ENCODE assay signal across 19 cellular contexts in genomic region chr4:78818530-78818929, GRCh38.
"Had no signal": no experiment of that assay in that cellular context is flagged by ENCODE, and none has a peak within 500 bp of the region (broad histone marks: within the 10 kb centered on the region; RNA-seq: fewer than 3 reads in every experiment).

No MANE protein-coding gene starts in this region.

- H3K27ac ChIP-seq: colonic mucosa, gastrocnemius medialis, heart right ventricle, left ventricle myocardium inferior, lower lobe of right lung, neutrophil, sigmoid colon, skin epidermis, stomach, thoracic aorta had no signal

- DNase-seq: colonic mucosa; effector CD4-positive, alpha-beta T cell; gastrocnemius medialis; heart right ventricle; hypothalamus; left ventricle myocardium inferior; lower lobe of right lung; naive thymus-derived CD4-positive, alpha-beta T cell; nephron progenitor cell; sigmoid colon; stimulated activated CD4-positive, alpha-beta T cell treated with anti-CD3 and anti-CD28 coated beads, Interleukin-2, amount 100 ng/mL, for 24 hours; stimulated activated CD4-positive, alpha-beta T cell treated with anti-CD3 and anti-CD28 coated beads, Interleukin-4, amount 100 ng/mL, for 4 hours; stimulated activated naive CD4-positive, alpha-beta T cell; stomach; trophoblast cell had no signal

- ATAC-seq: esophagus mucosa; gastrocnemius medialis; heart right ventricle; lower lobe of right lung; naive thymus-derived CD4-positive, alpha-beta T cell had no signal

- H3K4me3 Mint-ChIP-seq: naive thymus-derived CD4-positive, alpha-beta T cell; nephron progenitor cell had no signal

- H3K27me3 Mint-ChIP-seq: naive thymus-derived CD4-positive, alpha-beta T cell had no signal

- H3K4me3 ChIP-seq: colonic mucosa, gastrocnemius medialis, heart right ventricle, left ventricle myocardium inferior, lower lobe of right lung, sigmoid colon, skin epidermis, stomach, thoracic aorta had no signal

- H3K27ac Mint-ChIP-seq: naive thymus-derived CD4-positive, alpha-beta T cell; nephron progenitor cell had no signal

- H3K9me3 ChIP-seq: colonic mucosa, gastrocnemius medialis, heart right ventricle, left ventricle myocardium inferior, lower lobe of right lung, neutrophil, sigmoid colon, stomach, thoracic aorta had no signal

- H3K27me3 ChIP-seq: colonic mucosa, gastrocnemius medialis, heart right ventricle, neutrophil, sigmoid colon, stomach had no signal

- H3K36me3 ChIP-seq: colonic mucosa, gastrocnemius medialis, heart right ventricle, left ventricle myocardium inferior, lower lobe of right lung, neutrophil, sigmoid colon, stomach, thoracic aorta had no signal

- H3K4me1 ChIP-seq: colonic mucosa, lower lobe of right lung had no signal
